21 cellular contexts compared by ENCODE assay signal in the genomic region with DNA sequence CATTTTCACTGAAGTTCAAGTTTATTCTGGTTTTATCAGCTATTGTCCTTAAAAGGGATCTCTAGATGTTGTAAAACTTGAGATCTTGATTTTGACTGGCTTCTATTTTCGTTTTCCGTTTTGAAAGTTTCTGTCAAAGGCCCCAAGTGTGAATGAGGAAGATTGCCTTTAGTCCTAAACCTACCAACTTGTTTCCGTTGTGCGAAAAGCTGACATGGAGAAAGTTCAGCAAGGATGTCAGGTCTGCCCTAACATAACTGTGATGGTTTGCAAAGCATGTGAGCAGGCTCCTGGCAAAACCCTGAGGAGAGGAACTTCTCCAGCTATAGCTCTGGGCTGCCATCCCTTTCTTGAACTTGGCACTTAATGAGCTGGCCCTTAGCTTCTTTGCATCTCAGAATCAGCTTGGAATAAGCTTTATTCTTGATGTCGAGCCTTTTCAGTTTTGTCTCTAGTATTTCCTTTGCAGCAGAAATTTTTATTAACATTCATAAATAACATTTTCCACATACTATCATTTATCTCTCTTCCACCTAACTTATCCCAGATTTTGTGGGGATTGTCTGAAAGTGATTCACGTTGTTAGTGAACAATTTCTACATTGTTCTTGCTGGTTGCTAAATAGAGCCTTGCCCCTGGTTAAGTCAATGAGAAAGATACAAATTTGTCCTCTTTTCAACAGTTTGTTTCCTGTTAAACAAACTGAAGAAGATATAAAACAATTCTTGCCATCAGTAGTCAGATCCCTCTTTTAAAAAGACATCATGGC.
DNase-seq lines count a peak whose midpoint lies in the region; ATAC-seq and TF ChIP-seq lines count a peak whose summit lies in the region.
"Had no signal": no experiment of that assay in that cellular context is flagged by ENCODE, and none has a peak within 500 bp of the region (broad histone marks: within the 10 kb centered on the region; RNA-seq: fewer than 3 reads in every experiment).

No MANE protein-coding gene starts in this region.

- H2AK5ac ChIP-seq in mesenchymal stem cell (ENCODE audit: low read length, severe bottlenecking) = no peak overlapping the region

- no peak overlapping the region for H3K23ac ChIP-seq in mesenchymal stem cell (ENCODE audit: low read length in 2 of 2)

- no peaks in the 10 kb centered on the region for H3K79me1 ChIP-seq in mesenchymal stem cell (replicated peaks; ENCODE audit: low read length, poor library complexity, severe bottlenecking)

- peak overlapping the region; percentile 51 for H4K8ac ChIP-seq in mesenchymal stem cell (ENCODE audit: low read length)

- H3K27me3 ChIP-seq in mesenchymal stem cell (ENCODE audit: control insufficient read depth in 1 of 2, insufficient read depth in 1 of 2, low read length in 2 of 2) (no peaks in the 10 kb centered on the region), breast epithelium (no peaks in the 10 kb centered on the region)
- H3K27me3 ChIP-seq: BE2C had no signal

- DNase-seq in NOMO-1 (lab: John Stamatoyannopoulos, UW; ENCODE audit: unreplicated experiment in 2 of 2) = peak; percentile 30 to 31
- DNase-seq in NOMO-1 treated with dmso at 0.1 percent for 144 hours (lab: John Stamatoyannopoulos, UW; ENCODE audit: unreplicated experiment) = no peak
- DNase-seq in mesenchymal stem cell = no peak
- DNase-seq in central memory CD4-positive, alpha-beta T cell = no peak
- DNase-seq in NCI-H146 (lab: John Stamatoyannopoulos, UW) = no peak
- no peak for DNase-seq in breast epithelium (ENCODE audit: low spot score in 2 of 2)
- DNase-seq in NCI-H2196 treated with DMSO at 0.1 percent for 48 hours (lab: John Stamatoyannopoulos, UW; ENCODE audit: unreplicated experiment) = no peak
- DNase-seq: BE2C; CD4-positive, alpha-beta T cell; DMS153; EL; GOT3; NCI-H187 treated with DMSO at 0.1 percent for 48 hours; NCI-H345; NCI-H524 treated with DMSO at 0.1 percent for 48 hours; SHP77; T-cell had no signal

- H3K36me3 ChIP-seq in mesenchymal stem cell (ENCODE audit: control insufficient read depth in 1 of 2, insufficient read depth in 2 of 2, low read depth in 1 of 2, low read length in 2 of 2) (no peaks in the 10 kb centered on the region), breast epithelium (no peaks in the 10 kb centered on the region)
- H3K36me3 ChIP-seq: BE2C had no signal

- H3K18ac ChIP-seq in mesenchymal stem cell (ENCODE audit: low read depth in 1 of 2, low read length in 2 of 2) = no peak overlapping the region

- no peak overlapping the region for H3K4me2 ChIP-seq in mesenchymal stem cell (ENCODE audit: low read length, poor library complexity, severe bottlenecking)

- ATAC-seq in SK-N-SH treated with all-trans-retinoic acid at 6 μM for 48 hours = peak; percentile 38
- ATAC-seq: HCT116, T-cell had no signal

- H2AFZ ChIP-seq in mesenchymal stem cell (ENCODE audit: low read depth, low read length) = no peak overlapping the region

- no peak overlapping the region for H2BK12ac ChIP-seq in mesenchymal stem cell (ENCODE audit: low read length in 2 of 2)

- TF ChIP-seq POLR2A in breast epithelium (IDR thresholded peaks at IDR 0.05) = no peak

- 91% methylated on average over 6 of the region's 6 CpGs for WGBS in mesenchymal stem cell

- no peak overlapping the region for H3K9ac ChIP-seq in mesenchymal stem cell (ENCODE audit: low read length)

- H2BK15ac ChIP-seq in mesenchymal stem cell (ENCODE audit: low read depth, poor library complexity, severe bottlenecking) = no peak overlapping the region

- no peak overlapping the region for H4K91ac ChIP-seq in mesenchymal stem cell (ENCODE audit: low read length)

- no peak overlapping the region for H3K4ac ChIP-seq in mesenchymal stem cell (ENCODE audit: low read depth in 1 of 2, low read length in 2 of 2)

- H2BK5ac ChIP-seq in mesenchymal stem cell (ENCODE audit: low read depth, low read length, poor library complexity, severe bottlenecking) = no peak overlapping the region

- no peaks in the 10 kb centered on the region for H3K4me1 ChIP-seq in mesenchymal stem cell (ENCODE audit: control insufficient read depth, insufficient read depth, low read depth, low read length)
- H3K4me1 ChIP-seq in breast epithelium = no peaks in the 10 kb centered on the region
- H3K4me1 ChIP-seq: BE2C had no signal

- H3K27ac ChIP-seq in mesenchymal stem cell (ENCODE audit: low read length, poor library complexity, severe bottlenecking) = no peak overlapping the region
- H3K27ac ChIP-seq in breast epithelium = peak overlapping the region in 1 of 2 donors; percentile 48
- H3K27ac ChIP-seq: 22Rv1, SK-N-MC had no signal

- H3K4me3 ChIP-seq in mesenchymal stem cell (ENCODE audit: insufficient read depth in 1 of 2, low read depth in 1 of 2, low read length in 2 of 2) (no peak overlapping the region), breast epithelium (no peak overlapping the region)
- H3K4me3 ChIP-seq: SK-N-MC had no signal

- H3K9me3 ChIP-seq in mesenchymal stem cell (ENCODE audit: control insufficient read depth, low read length) (no peaks in the 10 kb centered on the region), breast epithelium (peaks cover 0 to 3% of the 10 kb centered on the region in 2 donors)
- H3K9me3 ChIP-seq: BE2C had no signal

- intact Hi-C loops in breast epithelium (cut with DNase I; ENCODE audit: low total_unique reads) = no loop called here

- TF ChIP-seq CTCF in breast epithelium (IDR thresholded peaks at IDR 0.05) = no peak

- H3K14ac ChIP-seq in mesenchymal stem cell (ENCODE audit: low read length in 2 of 2) = no peak overlapping the region

- no peak overlapping the region for H2BK120ac ChIP-seq in mesenchymal stem cell (ENCODE audit: low read depth, low read length)

TF ChIP-seq in SK-N-SH treated with all-trans-retinoic acid at 6 μM for 48 hours, 23 proteins besides CTCF, POLR2A, EP300 and RAD21:
- no peak for TF ChIP-seq ZFP30 (CRISPR knock-in tag; IDR thresholded peaks at IDR 0.05)
- TF ChIP-seq ISL1 (CRISPR knock-in tag; IDR thresholded peaks at IDR 0.05) = no peak
- no peak for TF ChIP-seq RARB (CRISPR knock-in tag; IDR thresholded peaks at IDR 0.05)
- no peak for TF ChIP-seq ESRRG (CRISPR knock-in tag; IDR thresholded peaks at IDR 0.05)
- no peak for TF ChIP-seq OSR1 (CRISPR knock-in tag; IDR thresholded peaks at IDR 0.05)
- no peak for TF ChIP-seq ZNF8 (CRISPR knock-in tag; IDR thresholded peaks at IDR 0.05)
- TF ChIP-seq, protein P1, sequence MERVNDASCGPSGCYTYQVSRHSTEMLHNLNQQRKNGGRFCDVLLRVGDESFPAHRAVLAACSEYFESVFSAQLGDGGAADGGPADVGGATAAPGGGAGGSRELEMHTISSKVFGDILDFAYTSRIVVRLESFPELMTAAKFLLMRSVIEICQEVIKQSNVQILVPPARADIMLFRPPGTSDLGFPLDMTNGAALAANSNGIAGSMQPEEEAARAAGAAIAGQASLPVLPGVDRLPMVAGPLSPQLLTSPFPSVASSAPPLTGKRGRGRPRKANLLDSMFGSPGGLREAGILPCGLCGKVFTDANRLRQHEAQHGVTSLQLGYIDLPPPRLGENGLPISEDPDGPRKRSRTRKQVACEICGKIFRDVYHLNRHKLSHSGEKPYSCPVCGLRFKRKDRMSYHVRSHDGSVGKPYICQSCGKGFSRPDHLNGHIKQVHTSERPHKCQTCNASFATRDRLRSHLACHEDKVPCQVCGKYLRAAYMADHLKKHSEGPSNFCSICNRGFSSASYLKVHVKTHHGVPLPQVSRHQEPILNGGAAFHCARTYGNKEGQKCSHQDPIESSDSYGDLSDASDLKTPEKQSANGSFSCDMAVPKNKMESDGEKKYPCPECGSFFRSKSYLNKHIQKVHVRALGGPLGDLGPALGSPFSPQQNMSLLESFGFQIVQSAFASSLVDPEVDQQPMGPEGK (CRISPR knock-in tag; IDR thresholded peaks at IDR 0.05; ENCODE audit: borderline replicate concordance) = no peak
- no peak for TF ChIP-seq SNAI2 (CRISPR knock-in tag; IDR thresholded peaks at IDR 0.05)
- no peak for TF ChIP-seq ZFP3 (CRISPR knock-in tag; IDR thresholded peaks at IDR 0.05)

Comparison
In these comparisons a context has a peak if more than half of its experiments do, and no peak if none do; other contexts are left out.
1. DNase-seq: peak in NOMO-1 (2 of 2); none in NOMO-1 treated with dmso at 0.1 percent for 144 hours (single experiment), mesenchymal stem cell (single experiment), central memory CD4-positive, alpha-beta T cell (single experiment), NCI-H146 (single experiment), breast epithelium (0 of 2) and NCI-H2196 treated with DMSO at 0.1 percent for 48 hours (single experiment).